ENCODE assay signal across 1 cellular context in genomic region chr3:151387443-151388241, GRCh38.
TF ChIP-seq lines count a peak whose summit lies in the region.

No MANE protein-coding gene starts in this region.

TF ChIP-seq in K562, 482 proteins besides CTCF, POLR2A, EP300 and RAD21:
- no peak for TF ChIP-seq NEUROD1 (IDR thresholded peaks at IDR 0.05; ENCODE audit: borderline replicate concordance, low read depth, low read length, partially characterized antibody)
- no peak for TF ChIP-seq YY1 (IDR thresholded peaks at IDR 0.05; ENCODE audit: borderline replicate concordance in 1 of 3, control insufficient read depth in 1 of 3, extremely low read depth in 1 of 3, insufficient read depth in 3 of 3, insufficient read length in 1 of 3, insufficient replicate concordance in 2 of 3, low read depth in 1 of 3, low read length in 2 of 3)
- TF ChIP-seq TRIM28 (IDR thresholded peaks at IDR 0.05) = no peak
- no peak for TF ChIP-seq PHB2 (IDR thresholded peaks at IDR 0.05; ENCODE audit: low read depth)
TF ChIP-seq in K562: peak in this region for 0.
